Comparison of ENCODE assay signal across 7 cellular contexts in the genomic region with DNA sequence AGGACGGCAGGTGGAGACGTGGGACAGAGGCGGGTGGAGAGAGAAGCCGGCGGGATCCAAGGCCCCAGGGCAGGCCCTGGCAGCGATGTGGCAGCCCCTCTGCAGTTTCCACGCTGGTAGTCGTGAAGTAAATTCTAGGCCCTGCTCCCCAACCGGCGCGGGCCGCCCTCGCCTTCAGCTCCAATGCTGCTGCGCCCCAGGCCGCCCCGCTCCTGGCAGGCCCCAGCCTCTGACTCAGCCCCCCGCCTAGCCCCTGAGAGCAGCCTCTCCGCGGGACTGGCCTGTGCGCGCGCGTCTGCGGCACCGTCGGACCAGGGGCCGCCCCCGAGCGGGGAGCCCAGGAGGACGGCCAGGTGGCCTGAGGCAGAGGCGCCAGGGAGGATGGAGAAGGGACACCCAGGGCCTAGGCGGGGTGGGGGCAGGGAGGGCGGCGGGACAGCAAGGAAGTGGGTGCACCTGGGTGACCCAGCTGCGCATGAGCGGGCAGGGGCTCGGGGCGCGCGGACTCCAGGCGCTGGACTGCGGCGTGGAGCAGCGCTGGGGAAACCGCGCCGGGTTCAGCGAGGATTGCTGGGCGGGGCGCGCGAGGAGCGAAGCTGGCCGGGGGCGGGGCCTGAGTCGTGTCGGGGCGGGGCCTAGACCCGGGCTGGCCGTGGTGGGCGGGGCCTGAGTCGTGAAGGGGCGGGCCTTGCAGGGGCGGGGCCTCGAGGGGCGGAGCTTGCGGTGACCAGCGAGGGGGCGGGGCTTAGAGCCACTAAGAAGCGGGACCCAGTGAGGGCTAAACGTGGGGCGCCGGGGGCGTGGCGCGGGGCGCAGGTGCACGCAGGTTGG.
A peak's percentile ranks its signal among the peaks of the same experiment; 100 is the strongest.
DNase-seq lines count a peak whose midpoint lies in the region; ATAC-seq lines count a peak whose summit lies in the region.

No MANE protein-coding gene starts in this region.

- H3K36me3 ChIP-seq in effector memory CD4-positive, alpha-beta T cell (ENCODE audit: control insufficient read depth, insufficient read depth, low read length), result no peaks in the 10 kb centered on the region

- peaks cover 6% of the 10 kb centered on the region for H3K4me1 Mint-ChIP-seq in memory B cell

- H3K9me3 ChIP-seq in effector memory CD4-positive, alpha-beta T cell (ENCODE audit: control insufficient read depth, low read length), result no peaks in the 10 kb centered on the region

- DNase-seq in NCI-H524 treated with DMSO at 0.1 percent for 48 hours (lab: John Stamatoyannopoulos, UW), result peak; percentile 34
- DNase-seq in activated CD8-positive, alpha-beta memory T cell treated with anti-CD3 and anti-CD28 coated beads for 4 hours (ENCODE audit: low read depth in 2 of 2), result peak; percentile 91 to 95
- DNase-seq in effector memory CD4-positive, alpha-beta T cell, result peak; percentile 92 to 95 (median 94)
- DNase-seq in memory B cell (ENCODE audit: low spot score in 2 of 2), result peak; percentile 90 to 97
- DNase-seq in stimulated activated CD4-positive, alpha-beta T cell treated with anti-CD3 and anti-CD28 coated beads, TNF-alpha, amount 100 ng/mL, for 4 hours (ENCODE audit: low read depth in 3 of 3), result peak; percentile 94 to 99 (median 97)

- H3K27me3 ChIP-seq in effector memory CD4-positive, alpha-beta T cell (replicated peaks; ENCODE audit: control insufficient read depth, insufficient read depth, low read length, poor library complexity, severe bottlenecking), result no peaks in the 10 kb centered on the region

- H3K4me3 ChIP-seq in effector memory CD4-positive, alpha-beta T cell (ENCODE audit: insufficient read depth, low read depth, low read length, poor library complexity, severe bottlenecking), result peak overlapping the region; percentile 38

- peaks cover 11% of the 10 kb centered on the region for H3K4me1 ChIP-seq in effector memory CD4-positive, alpha-beta T cell (ENCODE audit: control insufficient read depth, insufficient read depth, low read length, poor library complexity, severe bottlenecking)

- peak overlapping the region; percentile 39 for H3K27ac ChIP-seq in effector memory CD4-positive, alpha-beta T cell (ENCODE audit: insufficient read depth, low read length, poor library complexity, severe bottlenecking)

- H3K27ac Mint-ChIP-seq in memory B cell, result no peak overlapping the region

- peaks cover 5% of the 10 kb centered on the region for H3K9me3 Mint-ChIP-seq in memory B cell

- H3K4me3 Mint-ChIP-seq in memory B cell, result peak overlapping the region; percentile 72

- H3K36me3 Mint-ChIP-seq in memory B cell, result peaks cover 3% of the 10 kb centered on the region

- H3K27me3 Mint-ChIP-seq in memory B cell, result no peaks in the 10 kb centered on the region

- peak; percentile 70 for ATAC-seq in GM18502 (IDR thresholded peaks at IDR 0.05; ENCODE audit: poor library complexity, unreplicated experiment)
- peak; percentile 59 for ATAC-seq in HG03064 (IDR thresholded peaks at IDR 0.05; ENCODE audit: low read depth, unreplicated experiment)
- peak; percentile 85 for ATAC-seq in memory B cell (ENCODE audit: low read depth)

Comparison
In these comparisons a context has a peak if more than half of its experiments do, and no peak if none do; other contexts are left out.
1. Peak in every context shown above with its lines: DNase-seq, ATAC-seq, H3K4me3 ChIP-seq and H3K27ac ChIP-seq.
2. DNase-seq: peak in every context shown above with its lines; median percentile 97 in stimulated activated CD4-positive, alpha-beta T cell treated with anti-CD3 and anti-CD28 coated beads, TNF-alpha, amount 100 ng/mL, for 4 hours; 94 in effector memory CD4-positive, alpha-beta T cell; 94 in memory B cell; 93 in activated CD8-positive, alpha-beta memory T cell treated with anti-CD3 and anti-CD28 coated beads for 4 hours; 34 in NCI-H524 treated with DMSO at 0.1 percent for 48 hours.